11 cellular contexts compared by ENCODE assay signal in genomic region chr17:59607817-59608403, GRCh38. TPM values are rescaled to one million over a fixed set of nuclear protein-coding genes. Genes with fewer than 3 reads are reported as not detected.
DNase-seq lines count a peak whose midpoint lies in the region; ATAC-seq, FAIRE-seq and TF ChIP-seq lines count a peak whose summit lies in the region.
"Had no signal": no experiment of that assay in that cellular context is flagged by ENCODE, and none has a peak within 500 bp of the region (broad histone marks: within the 10 kb centered on the region; RNA-seq: fewer than 3 reads in every experiment).

No MANE protein-coding gene starts in this region.

- H3K36me3 ChIP-seq in DND-41 (ENCODE audit: insufficient read depth, low read length) (peaks cover 45% of the 10 kb centered on the region), left lung (peaks cover 0 to 60% of the 10 kb centered on the region in 2 donors)

- intact Hi-C loops in left lung (cut with DNase I) = no loop called here

- peaks cover 32% of the 10 kb centered on the region for H3K36me3 Mint-ChIP-seq in activated CD8-positive, alpha-beta memory T cell treated with anti-CD3 and anti-CD28 coated beads, Interleukin-2, amount 10 ng/mL, durations not matched to agents 7 days and 5 days
- peaks cover 65% of the 10 kb centered on the region for H3K36me3 Mint-ChIP-seq in stimulated activated memory B cell treated with anti-CD40 and anti-IgM and Interleukin-4, amounts not matched to agents 10 μg/mL and 1 μg/mL and 100 μg/mL, for 72 hours

- H3K27me3 ChIP-seq in DND-41 (ENCODE audit: insufficient read depth, low read length, poor library complexity) (no peaks in the 10 kb centered on the region), left lung (no peaks in the 10 kb centered on the region)

- FAIRE-seq in frontal cortex (lab: Jason Lieb, UNC) = no peak
- FAIRE-seq: TTC549 had no signal

- H3K27me3 Mint-ChIP-seq in activated CD8-positive, alpha-beta memory T cell treated with anti-CD3 and anti-CD28 coated beads, Interleukin-2, amount 10 ng/mL, durations not matched to agents 7 days and 5 days = no peaks in the 10 kb centered on the region
- no peaks in the 10 kb centered on the region for H3K27me3 Mint-ChIP-seq in stimulated activated memory B cell treated with anti-CD40 and anti-IgM and Interleukin-4, amounts not matched to agents 10 μg/mL and 1 μg/mL and 100 μg/mL, for 72 hours
- H3K27me3 Mint-ChIP-seq: central memory CD8-positive, alpha-beta T cell had no signal

- H3K9ac ChIP-seq in DND-41 (ENCODE audit: low read depth, low read length) = no peak overlapping the region

- TF ChIP-seq RAD21 in Ishikawa (IDR thresholded peaks at IDR 0.05; ENCODE audit: low read depth) = peak; percentile 17; the same call in 1 of the 2 replicates

- CTCF ChIA-PET in activated CD8-positive, alpha-beta memory T cell treated with anti-CD3 and anti-CD28 coated beads, Interleukin-2, amount 10 ng/mL, durations not matched to agents 7 days and 5 days (lab: Charles Lee) = interaction anchor here (0.6 to 1.1 kb wide), 2 partner anchors 11 to 252 kb away, joined by 3 to 6 read pairs; no protein-coding TSS in a partner anchor

- H3K4me3 ChIP-seq in DND-41 (ENCODE audit: low read depth in 1 of 2, low read length in 2 of 2) (no peak overlapping the region), left lung (no peak overlapping the region)

- TF ChIP-seq EP300 in Ishikawa (IDR thresholded peaks at IDR 0.05; ENCODE audit: borderline replicate concordance) = no peak

- H3K79me2 ChIP-seq in DND-41 (ENCODE audit: insufficient read depth, low read length) = no peaks in the 10 kb centered on the region

- TF ChIP-seq CTCF in DND-41 (IDR thresholded peaks at IDR 0.05; ENCODE audit: borderline replicate concordance, extremely low read depth, low read length, poor library complexity, severe bottlenecking) (peak; percentile 51), left lung (IDR thresholded peaks at IDR 0.05) (no peak)

- H3K9me3 ChIP-seq in DND-41 (ENCODE audit: insufficient read depth, low read length, severe bottlenecking) (no peaks in the 10 kb centered on the region), left lung (no peaks in the 10 kb centered on the region)

- no peak overlapping the region for H3K27ac ChIP-seq in DND-41 (ENCODE audit: low read length)
- H3K27ac ChIP-seq in left lung = no peak overlapping the region

- no peak overlapping the region for H3K4me3 Mint-ChIP-seq in activated CD8-positive, alpha-beta memory T cell treated with anti-CD3 and anti-CD28 coated beads, Interleukin-2, amount 10 ng/mL, durations not matched to agents 7 days and 5 days
- no peak overlapping the region for H3K4me3 Mint-ChIP-seq in stimulated activated memory B cell treated with anti-CD40 and anti-IgM and Interleukin-4, amounts not matched to agents 10 μg/mL and 1 μg/mL and 100 μg/mL, for 72 hours
- H3K4me3 Mint-ChIP-seq: central memory CD8-positive, alpha-beta T cell had no signal

- peak; percentile 14 for DNase-seq in DND-41
- peak; percentile 43 for DNase-seq in activated CD8-positive, alpha-beta memory T cell treated with anti-CD3 and anti-CD28 coated beads, Interleukin-2, amount 10 ng/mL, durations not matched to agents 7 days and 5 days
- no peak for DNase-seq in left lung
- no peak for DNase-seq in COR-L47 (lab: John Stamatoyannopoulos, UW)
- no peak for DNase-seq in NCI-H1417 treated with DMSO at 0.1 percent for 48 hours (lab: John Stamatoyannopoulos, UW)
- DNase-seq in frontal cortex (ENCODE audit: low spot score in 2 of 2) = no peak

- ATAC-seq in DND-41 (ENCODE audit: insufficient read depth, low read depth) (no peak), left lung (peak; percentile 44)
- ATAC-seq in activated CD8-positive, alpha-beta memory T cell treated with anti-CD3 and anti-CD28 coated beads, Interleukin-2, amount 10 ng/mL, durations not matched to agents 7 days and 5 days = no peak
- ATAC-seq in stimulated activated memory B cell treated with anti-CD40 and anti-IgM and Interleukin-4, amounts not matched to agents 10 μg/mL and 1 μg/mL and 100 μg/mL, for 72 hours = no peak
- ATAC-seq: left lobe of liver had no signal

- H2AFZ ChIP-seq in DND-41 (ENCODE audit: low read depth, low read length) = no peak overlapping the region

- H3K4me2 ChIP-seq in DND-41 (ENCODE audit: insufficient read depth, low read length) = no peak overlapping the region

- H3K4me1 ChIP-seq in DND-41 (ENCODE audit: insufficient read depth, low read length) (no peaks in the 10 kb centered on the region), left lung (no peaks in the 10 kb centered on the region)

- no peak overlapping the region for H3K27ac Mint-ChIP-seq in activated CD8-positive, alpha-beta memory T cell treated with anti-CD3 and anti-CD28 coated beads, Interleukin-2, amount 10 ng/mL, durations not matched to agents 7 days and 5 days
- no peak overlapping the region for H3K27ac Mint-ChIP-seq in stimulated activated memory B cell treated with anti-CD40 and anti-IgM and Interleukin-4, amounts not matched to agents 10 μg/mL and 1 μg/mL and 100 μg/mL, for 72 hours

- H3K4me1 Mint-ChIP-seq in activated CD8-positive, alpha-beta memory T cell treated with anti-CD3 and anti-CD28 coated beads, Interleukin-2, amount 10 ng/mL, durations not matched to agents 7 days and 5 days = peaks cover 5% of the 10 kb centered on the region
- H3K4me1 Mint-ChIP-seq in stimulated activated memory B cell treated with anti-CD40 and anti-IgM and Interleukin-4, amounts not matched to agents 10 μg/mL and 1 μg/mL and 100 μg/mL, for 72 hours = no peaks in the 10 kb centered on the region
- H3K4me1 Mint-ChIP-seq: central memory CD8-positive, alpha-beta T cell had no signal

- no peaks in the 10 kb centered on the region for H4K20me1 ChIP-seq in DND-41 (ENCODE audit: insufficient read depth, low read length)

- no peaks in the 10 kb centered on the region for H3K9me3 Mint-ChIP-seq in activated CD8-positive, alpha-beta memory T cell treated with anti-CD3 and anti-CD28 coated beads, Interleukin-2, amount 10 ng/mL, durations not matched to agents 7 days and 5 days (ENCODE audit: low read depth)
- H3K9me3 Mint-ChIP-seq in stimulated activated memory B cell treated with anti-CD40 and anti-IgM and Interleukin-4, amounts not matched to agents 10 μg/mL and 1 μg/mL and 100 μg/mL, for 72 hours = no peaks in the 10 kb centered on the region
- H3K9me3 Mint-ChIP-seq: central memory CD8-positive, alpha-beta T cell had no signal

TF ChIP-seq in Ishikawa, 13 proteins besides CTCF, POLR2A, EP300 and RAD21:
- TF ChIP-seq NFIC (IDR thresholded peaks at IDR 0.05) = no peak
- TF ChIP-seq ZBTB7A (IDR thresholded peaks at IDR 0.05; ENCODE audit: low read depth) = no peak
- TF ChIP-seq CREB1 (IDR thresholded peaks at IDR 0.05; ENCODE audit: low read depth) = no peak
- no peak for TF ChIP-seq TEAD4 (IDR thresholded peaks at IDR 0.05)
- no peak for TF ChIP-seq TCF12 (IDR thresholded peaks at IDR 0.05; ENCODE audit: low read depth)
- no peak for TF ChIP-seq CEBPB (IDR thresholded peaks at IDR 0.05)
- no peak for TF ChIP-seq REST (IDR thresholded peaks at IDR 0.05; ENCODE audit: low read depth)

RNA-seq across cellular contexts. Expression of gene CLTC, which starts 11.8 kb away (rescaled TPM):
- 100 to 1,000 TPM; 126 to 162 TPM for total RNA-seq in activated CD8-positive, alpha-beta memory T cell treated with anti-CD3 and anti-CD28 coated beads, Interleukin-2, amount 10 ng/mL, durations not matched to agents 7 days and 5 days
- total RNA-seq in left lung = 100 to 1,000 TPM; 315 to 335 TPM
- total RNA-seq in frontal cortex = 308 TPM

RNA-seq across cellular contexts. Expression of gene DHX40, which starts 42.5 kb away (rescaled TPM):
- 10 to 100 TPM; 17.1 to 18.0 TPM for total RNA-seq in activated CD8-positive, alpha-beta memory T cell treated with anti-CD3 and anti-CD28 coated beads, Interleukin-2, amount 10 ng/mL, durations not matched to agents 7 days and 5 days
- total RNA-seq in left lung (10 to 100 TPM; 23.9 to 27.6 TPM), frontal cortex (75.0 TPM)

Comparison
In these comparisons a context has a peak if more than half of its experiments do, and no peak if none do; other contexts are left out.
1. DNase-seq: peak in DND-41 (single experiment) and activated CD8-positive, alpha-beta memory T cell treated with anti-CD3 and anti-CD28 coated beads, Interleukin-2, amount 10 ng/mL, durations not matched to agents 7 days and 5 days (single experiment); none in left lung (0 of 2), COR-L47 (single experiment), NCI-H1417 treated with DMSO at 0.1 percent for 48 hours (single experiment) and frontal cortex (0 of 2).